In the genomic region with DNA sequence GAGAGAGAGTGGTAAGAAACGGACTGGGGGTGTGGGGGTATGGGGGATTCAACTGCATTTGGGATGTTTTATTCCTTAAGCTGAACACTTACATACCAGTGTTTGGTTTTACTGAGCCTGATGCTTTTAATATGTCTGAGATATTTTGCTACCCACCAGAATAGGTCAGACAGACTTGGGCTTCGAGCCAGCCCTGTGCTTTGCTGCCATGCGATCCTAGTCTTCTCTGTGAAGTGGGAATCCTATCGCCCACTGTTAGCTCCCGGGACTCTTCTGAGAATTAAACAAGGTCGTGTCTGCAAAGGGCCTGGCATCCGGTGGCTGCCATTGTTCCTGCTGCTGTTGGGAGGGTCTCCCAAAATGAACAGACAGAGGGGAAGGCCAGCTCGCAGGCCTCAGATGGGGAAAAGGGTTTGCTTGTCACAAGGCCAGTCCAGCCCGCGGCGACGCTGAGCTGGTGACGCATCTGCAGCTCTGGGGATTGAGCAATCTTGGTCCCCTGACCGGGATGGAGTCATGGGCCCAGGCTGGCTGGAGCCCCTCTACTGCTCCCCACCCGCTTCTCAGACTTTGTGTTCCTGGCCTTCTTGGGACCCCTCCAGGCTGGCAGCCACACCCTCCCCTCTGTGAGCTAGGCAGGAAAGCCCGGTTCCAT, we compare ENCODE assay signal across 11 cellular contexts. TPM values are rescaled to one million over a fixed set of nuclear protein-coding genes. Genes with fewer than 3 reads are reported as not detected.
DNase-seq lines count a peak whose midpoint lies in the region; ATAC-seq, FAIRE-seq and TF ChIP-seq lines count a peak whose summit lies in the region.
"Had no signal": no experiment of that assay in that cellular context is flagged by ENCODE, and none has a peak within 500 bp of the region (broad histone marks: within the 10 kb centered on the region; RNA-seq: fewer than 3 reads in every experiment).

No MANE protein-coding gene starts in this region.

- TF ChIP-seq RAD21 in liver (IDR thresholded peaks at IDR 0.05), result no peak

- H3K9me3 Mint-ChIP-seq in chondrocyte (ENCODE audit: low read depth), result no peaks in the 10 kb centered on the region

- TF ChIP-seq CTCF in chondrocyte (IDR thresholded peaks at IDR 0.05) (no peak), liver (IDR thresholded peaks at IDR 0.05; ENCODE audit: low read depth, low read length, missing input control) (no peak)

- peak overlapping the region; percentile 83 for H3K27ac Mint-ChIP-seq in chondrocyte (ENCODE audit: unreplicated experiment)

- peak overlapping the region; percentile 52 to 74 for H3K27ac ChIP-seq in liver (ENCODE audit: low read depth in 1 of 2, low read length in 2 of 2)
- H3K27ac ChIP-seq in small intestine (ENCODE audit: low read depth in 1 of 2, low read length in 1 of 2), result peak overlapping the region; percentile 6 to 84

- peaks cover 0 to 2% (median 0%) of the 10 kb centered on the region in 4 donors for H3K36me3 ChIP-seq in liver (ENCODE audit: control insufficient read depth in 4 of 4, insufficient read depth in 3 of 4, low read depth in 1 of 4, low read length in 3 of 4)
- no peaks in the 10 kb centered on the region for H3K36me3 ChIP-seq in small intestine (ENCODE audit: control insufficient read depth in 2 of 2, insufficient read depth in 2 of 2, low read length in 2 of 2)

- H3K9me3 ChIP-seq in liver (ENCODE audit: control insufficient read depth in 4 of 4, low read length in 3 of 4) (no peaks in the 10 kb centered on the region), small intestine (ENCODE audit: control insufficient read depth, low read depth) (no peaks in the 10 kb centered on the region)

- no peaks in the 10 kb centered on the region for H3K27me3 Mint-ChIP-seq in chondrocyte (ENCODE audit: low read depth)

- H3K4me3 ChIP-seq in liver (ENCODE audit: low read depth in 1 of 3, low read length in 3 of 3) (no peak overlapping the region), small intestine (ENCODE audit: low read depth in 1 of 2, low read length in 2 of 2) (no peak overlapping the region)

- DNase-seq in ELR (ENCODE audit: low read depth) (peak; percentile 84), chondrocyte (ENCODE audit: low spot score) (no peak), small intestine (no peak), DMS53 treated with DMSO at 0.1 percent for 48 hours (lab: John Stamatoyannopoulos, UW; ENCODE audit: unreplicated experiment) (no peak)
- DNase-seq in stimulated activated CD4-positive, alpha-beta T cell treated with anti-CD3 and anti-CD28 coated beads, Interleukin-1b, Interleukin-23, amount 100 ng/mL, for 48 hours, result no peak
- no peak for DNase-seq in stimulated activated CD4-positive, alpha-beta T cell treated with anti-CD3 and anti-CD28 coated beads, Interleukin-4, amount 100 ng/mL, for 24 hours
- DNase-seq: KBM-7, RPMI8226 had no signal

- peaks cover 0 to 28% (median 8%) of the 10 kb centered on the region in 4 donors for H3K4me1 ChIP-seq in liver (ENCODE audit: control insufficient read depth in 4 of 4, insufficient read depth in 4 of 4, low read length in 3 of 4)
- peaks cover 0 to 6% of the 10 kb centered on the region in 2 donors for H3K4me1 ChIP-seq in small intestine (ENCODE audit: control insufficient read depth in 2 of 2, insufficient read depth in 1 of 2, low read depth in 1 of 2, low read length in 1 of 2)

- H3K27me3 ChIP-seq in liver (ENCODE audit: control insufficient read depth in 4 of 4, insufficient read depth in 4 of 4, low read length in 3 of 4) (no peaks in the 10 kb centered on the region), small intestine (ENCODE audit: control insufficient read depth in 2 of 2, insufficient read depth in 2 of 2, low read length in 2 of 2) (no peaks in the 10 kb centered on the region)

- H3K9ac ChIP-seq in liver (ENCODE audit: low read depth in 1 of 2, low read length in 2 of 2), result no peak overlapping the region

- peak overlapping the region; percentile 10 for H3K4me3 Mint-ChIP-seq in chondrocyte (ENCODE audit: unreplicated experiment)

- no peaks in the 10 kb centered on the region for H3K36me3 Mint-ChIP-seq in chondrocyte (ENCODE audit: low read depth)

- no peak for ATAC-seq in HG03432 (IDR thresholded peaks at IDR 0.05; ENCODE audit: unreplicated experiment)

- no peak for FAIRE-seq in small intestine (lab: Jason Lieb, UNC)
- FAIRE-seq: G401.6 had no signal

- WGBS in liver, result 63% methylated on average over 16 of the region's 16 CpGs
- WGBS in small intestine, 3 donors, result 72 to 88% (median 84%) methylated on average over 16 of the region's 16 CpGs

- peaks cover 80% of the 10 kb centered on the region for H3K4me1 Mint-ChIP-seq in chondrocyte (ENCODE audit: low read depth)

TF ChIP-seq in liver, 16 proteins besides CTCF, POLR2A, EP300 and RAD21:
- no peak for TF ChIP-seq FOXA1 (IDR thresholded peaks at IDR 0.05)
- no peak for TF ChIP-seq GABPA (IDR thresholded peaks at IDR 0.05 in 1 of 2, conservative IDR thresholded peaks at IDR 0.05 in 1 of 2)
- no peak for TF ChIP-seq SP1 (IDR thresholded peaks at IDR 0.05)
- TF ChIP-seq HNF4A (conservative IDR thresholded peaks at IDR 0.05), result peak in 1 of 2 donors; percentile 6
- peak in 1 of 2 donors; percentile 17 for TF ChIP-seq RXRA (IDR thresholded peaks at IDR 0.05)
- no peak for TF ChIP-seq FOXA2 (IDR thresholded peaks at IDR 0.05)
- TF ChIP-seq, protein P1, sequence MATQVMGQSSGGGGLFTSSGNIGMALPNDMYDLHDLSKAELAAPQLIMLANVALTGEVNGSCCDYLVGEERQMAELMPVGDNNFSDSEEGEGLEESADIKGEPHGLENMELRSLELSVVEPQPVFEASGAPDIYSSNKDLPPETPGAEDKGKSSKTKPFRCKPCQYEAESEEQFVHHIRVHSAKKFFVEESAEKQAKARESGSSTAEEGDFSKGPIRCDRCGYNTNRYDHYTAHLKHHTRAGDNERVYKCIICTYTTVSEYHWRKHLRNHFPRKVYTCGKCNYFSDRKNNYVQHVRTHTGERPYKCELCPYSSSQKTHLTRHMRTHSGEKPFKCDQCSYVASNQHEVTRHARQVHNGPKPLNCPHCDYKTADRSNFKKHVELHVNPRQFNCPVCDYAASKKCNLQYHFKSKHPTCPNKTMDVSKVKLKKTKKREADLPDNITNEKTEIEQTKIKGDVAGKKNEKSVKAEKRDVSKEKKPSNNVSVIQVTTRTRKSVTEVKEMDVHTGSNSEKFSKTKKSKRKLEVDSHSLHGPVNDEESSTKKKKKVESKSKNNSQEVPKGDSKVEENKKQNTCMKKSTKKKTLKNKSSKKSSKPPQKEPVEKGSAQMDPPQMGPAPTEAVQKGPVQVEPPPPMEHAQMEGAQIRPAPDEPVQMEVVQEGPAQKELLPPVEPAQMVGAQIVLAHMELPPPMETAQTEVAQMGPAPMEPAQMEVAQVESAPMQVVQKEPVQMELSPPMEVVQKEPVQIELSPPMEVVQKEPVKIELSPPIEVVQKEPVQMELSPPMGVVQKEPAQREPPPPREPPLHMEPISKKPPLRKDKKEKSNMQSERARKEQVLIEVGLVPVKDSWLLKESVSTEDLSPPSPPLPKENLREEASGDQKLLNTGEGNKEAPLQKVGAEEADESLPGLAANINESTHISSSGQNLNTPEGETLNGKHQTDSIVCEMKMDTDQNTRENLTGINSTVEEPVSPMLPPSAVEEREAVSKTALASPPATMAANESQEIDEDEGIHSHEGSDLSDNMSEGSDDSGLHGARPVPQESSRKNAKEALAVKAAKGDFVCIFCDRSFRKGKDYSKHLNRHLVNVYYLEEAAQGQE (IDR thresholded peaks at IDR 0.05), result no peak
- no peak for TF ChIP-seq EGR1 (IDR thresholded peaks at IDR 0.05; ENCODE audit: low read depth in 2 of 2)
- TF ChIP-seq, protein P2, sequence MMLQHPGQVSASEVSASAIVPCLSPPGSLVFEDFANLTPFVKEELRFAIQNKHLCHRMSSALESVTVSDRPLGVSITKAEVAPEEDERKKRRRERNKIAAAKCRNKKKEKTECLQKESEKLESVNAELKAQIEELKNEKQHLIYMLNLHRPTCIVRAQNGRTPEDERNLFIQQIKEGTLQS (IDR thresholded peaks at IDR 0.05), result no peak
- TF ChIP-seq YY1 (IDR thresholded peaks at IDR 0.05), result no peak
- TF ChIP-seq NR2F2 (IDR thresholded peaks at IDR 0.05), result peak; percentile 22
- peak; percentile 50 to 57 for TF ChIP-seq JUND (IDR thresholded peaks at IDR 0.05)
- TF ChIP-seq, protein P3, sequence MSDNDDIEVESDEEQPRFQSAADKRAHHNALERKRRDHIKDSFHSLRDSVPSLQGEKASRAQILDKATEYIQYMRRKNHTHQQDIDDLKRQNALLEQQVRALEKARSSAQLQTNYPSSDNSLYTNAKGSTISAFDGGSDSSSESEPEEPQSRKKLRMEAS (IDR thresholded peaks at IDR 0.05), result no peak
- TF ChIP-seq TAF1 (conservative IDR thresholded peaks at IDR 0.05), result no peak
- TF ChIP-seq, protein P4, sequence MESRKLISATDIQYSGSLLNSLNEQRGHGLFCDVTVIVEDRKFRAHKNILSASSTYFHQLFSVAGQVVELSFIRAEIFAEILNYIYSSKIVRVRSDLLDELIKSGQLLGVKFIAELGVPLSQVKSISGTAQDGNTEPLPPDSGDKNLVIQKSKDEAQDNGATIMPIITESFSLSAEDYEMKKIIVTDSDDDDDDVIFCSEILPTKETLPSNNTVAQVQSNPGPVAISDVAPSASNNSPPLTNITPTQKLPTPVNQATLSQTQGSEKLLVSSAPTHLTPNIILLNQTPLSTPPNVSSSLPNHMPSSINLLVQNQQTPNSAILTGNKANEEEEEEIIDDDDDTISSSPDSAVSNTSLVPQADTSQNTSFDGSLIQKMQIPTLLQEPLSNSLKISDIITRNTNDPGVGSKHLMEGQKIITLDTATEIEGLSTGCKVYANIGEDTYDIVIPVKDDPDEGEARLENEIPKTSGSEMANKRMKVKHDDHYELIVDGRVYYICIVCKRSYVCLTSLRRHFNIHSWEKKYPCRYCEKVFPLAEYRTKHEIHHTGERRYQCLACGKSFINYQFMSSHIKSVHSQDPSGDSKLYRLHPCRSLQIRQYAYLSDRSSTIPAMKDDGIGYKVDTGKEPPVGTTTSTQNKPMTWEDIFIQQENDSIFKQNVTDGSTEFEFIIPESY (IDR thresholded peaks at IDR 0.05), result no peak

RNA-seq across cellular contexts. Expression of a gene that starts 26.9 kb away (rescaled TPM):
- total RNA-seq in chondrocyte (83.7 to 99.2 TPM (median 98.5 TPM) in 3 replicates), liver (10 to 100 TPM; 38.9 to 40.2 TPM)
- polyA plus RNA-seq in liver (10 to 100 TPM; 29.3 to 46.4 TPM), small intestine (10 to 100 TPM; 20.8 to 58.1 (median 22.7) TPM)
